In genomic region chr14:68702578-68702977, GRCh38 we compare ENCODE assay signal across 1 cellular context.
TF ChIP-seq lines count a peak whose summit lies in the region.

No MANE protein-coding gene starts in this region.

TF ChIP-seq in GM23338, 12 proteins besides CTCF, POLR2A, EP300 and RAD21:
- no peak for TF ChIP-seq ZNF114 (CRISPR knock-in tag; IDR thresholded peaks at IDR 0.05)
- no peak for TF ChIP-seq ZNF462 (CRISPR knock-in tag; IDR thresholded peaks at IDR 0.05)
- TF ChIP-seq EZH2phosphoT487 (IDR thresholded peaks at IDR 0.05; ENCODE audit: unreplicated experiment): no peak
- no peak for TF ChIP-seq STAT1 (IDR thresholded peaks at IDR 0.05; ENCODE audit: unreplicated experiment)
- TF ChIP-seq EZH2 (IDR thresholded peaks at IDR 0.05; ENCODE audit: low read depth, unreplicated experiment): no peak
